Comparison of ENCODE assay signal across 5 cellular contexts in genomic region chr10:25895856-25896255, GRCh38. TPM values are rescaled to one million over a fixed set of nuclear protein-coding genes. Genes with fewer than 3 reads are reported as not detected.
"Had no signal": no experiment of that assay in that cellular context is flagged by ENCODE, and none has a peak within 500 bp of the region (broad histone marks: within the 10 kb centered on the region; RNA-seq: fewer than 3 reads in every experiment).

No MANE protein-coding gene starts in this region.

- H3K4me2 ChIP-seq: GM23338 had no signal

- DNase-seq: H9, HCEC 1CT, IMR-90 had no signal

- H3K4me3 ChIP-seq: GM23338 had no signal

- H3K4me3 Mint-ChIP-seq: GM23338, H9 had no signal

- H2AFZ ChIP-seq: GM23338 had no signal

- H3K27ac Mint-ChIP-seq: GM23338, H9 had no signal

RNA-seq across cellular contexts. Expression of gene MYO3A, which starts 38.2 kb away (rescaled TPM):
- total RNA-seq: HT-29, IMR-90 had no signal
- polyA plus RNA-seq: IMR-90 had no signal
